Comparison of ENCODE assay signal across 15 cellular contexts in the genomic region with DNA sequence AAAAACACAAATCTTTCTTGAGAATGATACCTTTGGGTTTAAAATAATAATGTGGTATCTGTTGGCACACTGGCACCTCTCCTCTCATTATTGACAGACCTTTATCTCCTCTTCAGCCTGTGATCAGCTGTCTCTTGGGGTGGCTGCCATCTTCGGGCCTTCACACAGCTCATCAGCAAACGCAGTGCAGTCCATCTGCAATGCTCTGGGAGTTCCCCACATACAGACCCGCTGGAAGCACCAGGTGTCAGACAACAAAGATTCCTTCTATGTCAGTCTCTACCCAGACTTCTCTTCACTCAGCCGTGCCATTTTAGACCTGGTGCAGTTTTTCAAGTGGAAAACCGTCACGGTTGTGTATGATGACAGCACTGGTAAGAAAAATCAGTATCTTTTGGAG.
A peak's percentile ranks its signal among the peaks of the same experiment; 100 is the strongest.
DNase-seq lines count a peak whose midpoint lies in the region; ATAC-seq and TF ChIP-seq lines count a peak whose summit lies in the region.
"Had no signal": no experiment of that assay in that cellular context is flagged by ENCODE, and none has a peak within 500 bp of the region (broad histone marks: within the 10 kb centered on the region; RNA-seq: fewer than 3 reads in every experiment).

No MANE protein-coding gene starts in this region.

- peak; percentile 65 for DNase-seq in DMS53 treated with DMSO at 0.1 percent for 48 hours (lab: John Stamatoyannopoulos, UW; ENCODE audit: unreplicated experiment)
- peak; percentile 37 for DNase-seq in NCI-H1694 treated with DMSO at 0.1 percent for 48 hours (lab: John Stamatoyannopoulos, UW)
- DNase-seq in OCI-M1 (lab: John Stamatoyannopoulos, UW), result peak; percentile 8
- DNase-seq in myocyte (ENCODE audit: low read depth), result peak; percentile 15
- no peak for DNase-seq in HEK293T (ENCODE audit: extremely low spot score)
- DNase-seq in left colon, result no peak
- no peak for DNase-seq in epidermal melanocyte (ENCODE audit: insufficient read length, low spot score)
- DNase-seq: activated CD4-positive, alpha-beta T cell treated with anti-CD3 and anti-CD28 coated beads for 48 hours; activated effector memory CD4-positive, alpha-beta T cell treated with anti-CD3 and anti-CD28 coated beads, Interleukin-2, amount 50 U/mL, for 16 hours; CD8-positive, alpha-beta memory T cell; dermis blood vessel endothelial cell; NCI-H1930; ovary; stimulated activated CD4-positive, alpha-beta T cell treated with anti-CD3 and anti-CD28 coated beads, Interleukin-4, amount 100 ng/mL, for 24 hours had no signal

- intact Hi-C loops in left colon (cut with DNase I, micrococcal nuclease), result no loop called here

- POLR2A ChIA-PET in HEK293T (lab: Yijun Ruan, JAX), result no interaction called here

- CTCF ChIA-PET in HEK293T (lab: Yijun Ruan, JAX), result no interaction called here

- ATAC-seq in left colon, result no peak
- ATAC-seq: left lung had no signal

TF ChIP-seq in HEK293T, 16 proteins besides CTCF, POLR2A, EP300 and RAD21:
- TF ChIP-seq ZNF384 (IDR thresholded peaks at IDR 0.05) (no peak), CTBP1 (IDR thresholded peaks at IDR 0.05; ENCODE audit: borderline replicate concordance) (no peak), SUZ12 (IDR thresholded peaks at IDR 0.05) (no peak), HDGF (IDR thresholded peaks at IDR 0.05; ENCODE audit: borderline replicate concordance) (no peak), ELF4 (IDR thresholded peaks at IDR 0.05) (no peak)

Comparison
In these comparisons a context has a peak if more than half of its experiments do, and no peak if none do; other contexts are left out.
1. DNase-seq: peak in DMS53 treated with DMSO at 0.1 percent for 48 hours (single experiment), NCI-H1694 treated with DMSO at 0.1 percent for 48 hours (single experiment), OCI-M1 (single experiment) and myocyte (single experiment); none in HEK293T (single experiment), left colon (0 of 2) and epidermal melanocyte (single experiment).